In genomic region chr7:44639701-44640321, GRCh38 we compare ENCODE assay signal across 8 cellular contexts. TPM values are rescaled to one million over a fixed set of nuclear protein-coding genes. Genes with fewer than 3 reads are reported as not detected.
A peak's percentile ranks its signal among the peaks of the same experiment; 100 is the strongest.
DNase-seq lines count a peak whose midpoint lies in the region; ATAC-seq lines count a peak whose summit lies in the region.

No MANE protein-coding gene starts in this region.

- H3K27ac Mint-ChIP-seq in central memory CD8-positive, alpha-beta T cell (ENCODE audit: low read depth) = peak overlapping the region; percentile 99

- H3K36me3 Mint-ChIP-seq in central memory CD8-positive, alpha-beta T cell (ENCODE audit: insufficient read depth) = peaks cover 17% of the 10 kb centered on the region

- DNase-seq in GM03348 (ENCODE audit: low spot score) (peak; percentile 74), NCI-H2227 treated with DMSO at 0.1 percent for 48 hours (lab: John Stamatoyannopoulos, UW) (peak; percentile 17), left lobe of liver (ENCODE audit: low spot score) (peak; percentile 49), stromal cell of bone marrow (ENCODE audit: low read depth) (peak; percentile 51), superior temporal gyrus (ENCODE audit: extremely low spot score) (no peak), AML-193 (lab: John Stamatoyannopoulos, UW) (no peak)
- no peak for DNase-seq in central memory CD8-positive, alpha-beta T cell (ENCODE audit: low spot score in 2 of 2)

- H3K9me3 Mint-ChIP-seq in central memory CD8-positive, alpha-beta T cell = peaks cover 5% of the 10 kb centered on the region

- peaks cover 59% of the 10 kb centered on the region for H3K4me1 Mint-ChIP-seq in central memory CD8-positive, alpha-beta T cell

- ATAC-seq in central memory CD8-positive, alpha-beta T cell (replicated peaks; ENCODE audit: extremely low read depth, poor library complexity, severe bottlenecking) = no peak
- peak; percentile 68 for ATAC-seq in left lobe of liver
- no peak for ATAC-seq in GM21367 (IDR thresholded peaks at IDR 0.05; ENCODE audit: unreplicated experiment)

- peak overlapping the region; percentile 79 for H3K4me3 Mint-ChIP-seq in central memory CD8-positive, alpha-beta T cell

- no peaks in the 10 kb centered on the region for H3K27me3 Mint-ChIP-seq in central memory CD8-positive, alpha-beta T cell

RNA-seq across cellular contexts. Expression of gene OGDH, which starts 33.4 kb away (rescaled TPM):
- total RNA-seq in left lobe of liver = 50.9 TPM

RNA-seq across cellular contexts. Expression of gene TMED4, which starts 57.8 kb away (rescaled TPM):
- 45.5 TPM for total RNA-seq in left lobe of liver

Comparison
In these comparisons a context has a peak if more than half of its experiments do, and no peak if none do; other contexts are left out.
1. DNase-seq: peak in GM03348 (single experiment), NCI-H2227 treated with DMSO at 0.1 percent for 48 hours (single experiment), left lobe of liver (single experiment) and stromal cell of bone marrow (single experiment); none in central memory CD8-positive, alpha-beta T cell (0 of 2), superior temporal gyrus (single experiment) and AML-193 (0 of 2).